Comparison of ENCODE assay signal across 8 cellular contexts in genomic region chr20:21048841-21049273, GRCh38.
DNase-seq lines count a peak whose midpoint lies in the region; ATAC-seq, FAIRE-seq and TF ChIP-seq lines count a peak whose summit lies in the region.

No MANE protein-coding gene starts in this region.

- ATAC-seq in HG02885 (IDR thresholded peaks at IDR 0.05; ENCODE audit: poor library complexity, unreplicated experiment) (peak; percentile 76), memory B cell (ENCODE audit: low read depth) (peak; percentile 37), GM18870 (IDR thresholded peaks at IDR 0.05; ENCODE audit: unreplicated experiment) (no peak), GM21825 (IDR thresholded peaks at IDR 0.05; ENCODE audit: unreplicated experiment) (no peak)

- no peak for FAIRE-seq in urothelium cell line (lab: Jason Lieb, UNC)

- peaks cover 5% of the 10 kb centered on the region for H3K27me3 Mint-ChIP-seq in memory B cell

- no peak overlapping the region for H3K27ac Mint-ChIP-seq in memory B cell

- DNase-seq in EH (ENCODE audit: low read depth) (peak; percentile 18), T follicular helper cell (ENCODE audit: low read depth) (peak; percentile 19), astrocyte of the spinal cord (ENCODE audit: low read depth, low spot score) (no peak), memory B cell (ENCODE audit: low spot score in 2 of 2) (peak; percentile 38 to 46), urothelium cell line (ENCODE audit: low spot score) (peak; percentile 37)

- no peak overlapping the region for H3K4me3 Mint-ChIP-seq in memory B cell

- H3K4me3 ChIP-seq in astrocyte of the spinal cord (ENCODE audit: low read depth, low read length), result no peak overlapping the region

- no peaks in the 10 kb centered on the region for H3K36me3 Mint-ChIP-seq in memory B cell

- in situ Hi-C loops in astrocyte of the spinal cord (cut with HindIII; ENCODE audit: low sequenced_read_pairs), result no loop called here

- TF ChIP-seq CTCF in astrocyte of the spinal cord (IDR thresholded peaks at IDR 0.05; ENCODE audit: low read depth, low read length), result peak; percentile 26

- no peaks in the 10 kb centered on the region for H3K9me3 Mint-ChIP-seq in memory B cell

- H3K4me1 Mint-ChIP-seq in memory B cell, result no peaks in the 10 kb centered on the region

Comparison
In these comparisons a context has a peak if more than half of its experiments do, and no peak if none do; other contexts are left out.
1. ATAC-seq: peak in HG02885 (single experiment) and memory B cell (single experiment); none in GM18870 (single experiment) and GM21825 (single experiment).